1 cellular context compared by ENCODE assay signal in the genomic region with DNA sequence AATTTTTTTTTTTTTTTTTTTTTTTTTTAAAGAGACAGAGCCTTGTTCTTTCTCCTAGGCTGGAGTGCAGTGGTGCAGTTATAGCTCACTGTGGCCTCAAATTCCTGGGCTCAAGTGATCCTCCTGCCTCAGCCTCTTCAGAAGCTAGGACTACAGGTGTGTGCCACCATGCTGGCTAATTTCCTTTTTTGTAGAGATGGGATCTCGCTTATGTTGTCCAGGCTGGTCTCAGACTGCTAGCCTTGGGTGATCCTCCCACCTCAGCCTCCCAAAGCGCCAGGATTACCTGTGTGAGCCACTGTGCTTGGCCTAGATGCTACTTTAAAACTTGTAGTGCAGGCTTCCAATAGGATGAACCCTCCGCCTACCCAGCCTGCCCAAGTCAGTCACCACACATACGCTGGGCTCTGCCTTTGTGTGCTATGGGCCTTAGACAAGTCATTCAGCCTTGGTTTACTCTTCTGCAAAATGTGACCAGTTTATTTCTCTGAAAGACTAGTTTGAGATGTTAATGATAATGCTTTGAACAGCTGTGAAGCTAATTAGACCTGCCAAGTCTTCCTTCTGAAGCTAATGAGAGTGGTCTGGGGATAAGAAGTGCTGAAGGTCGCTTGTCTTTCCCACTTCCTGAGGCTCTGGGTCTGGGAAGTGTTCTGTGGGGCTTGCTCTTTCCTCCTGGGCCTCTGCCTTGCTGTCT.
TF ChIP-seq lines count a peak whose summit lies in the region.

No MANE protein-coding gene starts in this region.

TF ChIP-seq in K562, 482 proteins besides CTCF, POLR2A, EP300 and RAD21:
- TF ChIP-seq ZNF384 (IDR thresholded peaks at IDR 0.05; ENCODE audit: low read depth, low read length): 0 out of 2 replicates have a peak, but pooled peaks have one; percentile 33
- TF ChIP-seq SRSF3 (IDR thresholded peaks at IDR 0.05; ENCODE audit: insufficient read depth, low read length): no peak
- TF ChIP-seq ZNF695 (CRISPR knock-in tag; IDR thresholded peaks at IDR 0.05): no peak
